In genomic region chr10:102123223-102123622, GRCh38 we compare ENCODE assay signal across 23 cellular contexts. TPM values are rescaled to one million over a fixed set of nuclear protein-coding genes. Genes with fewer than 3 reads are reported as not detected.
DNase-seq lines count a peak whose midpoint lies in the region; ATAC-seq and TF ChIP-seq lines count a peak whose summit lies in the region.
"Had no signal": no experiment of that assay in that cellular context is flagged by ENCODE, and none has a peak within 500 bp of the region (broad histone marks: within the 10 kb centered on the region; RNA-seq: fewer than 3 reads in every experiment).

No MANE protein-coding gene starts in this region.

- 93 to 100% methylated on average over 3 of the region's 3 CpGs for WGBS in endodermal cell (ENCODE audit: insufficient coverage in 1 of 2, insufficient read length in 1 of 2), 2 experiments
- WGBS in urinary bladder: 92% methylated on average over 3 of the region's 3 CpGs

- no peak for ATAC-seq in GM23338
- no peak for ATAC-seq in naive thymus-derived CD4-positive, alpha-beta T cell
- ATAC-seq: activated CD8-positive, alpha-beta T cell treated with anti-CD3 and anti-CD28 coated beads for 36 hours; Panc1; stimulated activated effector memory CD8-positive, alpha-beta T cell treated with anti-CD3 and anti-CD28 coated beads, Interleukin-12 subunit alpha, Interleukin-12 subunit beta, amount 100 ng/mL, for 72 hours had no signal

- H3K36me3 Mint-ChIP-seq in GM23338 (ENCODE audit: low read depth) (0 out of 3 replicates have a peak, but pooled peaks cover 4% of the 10 kb centered on the region), endodermal cell (ENCODE audit: low read depth) (no peaks in the 10 kb centered on the region)
- H3K36me3 Mint-ChIP-seq in naive thymus-derived CD4-positive, alpha-beta T cell: peaks cover 0 to 2% (median 0%) of the 10 kb centered on the region in 5 donors

- H3K27me3 ChIP-seq in GM23338 (ENCODE audit: insufficient read depth): no peaks in the 10 kb centered on the region
- H3K27me3 ChIP-seq in endodermal cell (ENCODE audit: control insufficient read depth, insufficient read depth, low read length, poor library complexity, severe bottlenecking): no peaks in the 10 kb centered on the region
- H3K27me3 ChIP-seq in naive thymus-derived CD4-positive, alpha-beta T cell (ENCODE audit: control insufficient read depth in 2 of 2, insufficient read depth in 2 of 2, low read length in 2 of 2): no peaks in the 10 kb centered on the region
- H3K27me3 ChIP-seq: adrenal gland, ovary, suprapubic skin had no signal

- peaks cover 16% of the 10 kb centered on the region for H3K79me2 ChIP-seq in GM23338 (replicated peaks; ENCODE audit: insufficient read depth)

- no peaks in the 10 kb centered on the region for H3K9me3 ChIP-seq in endodermal cell (ENCODE audit: control insufficient read depth, low read length)
- no peaks in the 10 kb centered on the region for H3K9me3 ChIP-seq in naive thymus-derived CD4-positive, alpha-beta T cell (ENCODE audit: control insufficient read depth in 2 of 3, low read length in 3 of 3)
- H3K9me3 ChIP-seq: adrenal gland, ovary, suprapubic skin had no signal

- no peak for TF ChIP-seq CTCF in GM23338 (conservative IDR thresholded peaks at IDR 0.05; ENCODE audit: low read depth in 2 of 2)
- TF ChIP-seq CTCF in endodermal cell (conservative IDR thresholded peaks at IDR 0.05): no peak

- intact Hi-C loops in naive thymus-derived CD4-positive, alpha-beta T cell (cut with micrococcal nuclease): no loop called here

- H3K4me1 ChIP-seq in GM23338 (ENCODE audit: insufficient read depth) (peaks cover 25% of the 10 kb centered on the region), endodermal cell (ENCODE audit: control insufficient read depth, insufficient read depth, low read length) (peaks cover 13% of the 10 kb centered on the region), urinary bladder (ENCODE audit: insufficient read depth) (no peaks in the 10 kb centered on the region)
- H3K4me1 ChIP-seq in naive thymus-derived CD4-positive, alpha-beta T cell (ENCODE audit: control insufficient read depth in 2 of 2, insufficient read depth in 2 of 2, low read length in 2 of 2): peaks cover 15 to 17% of the 10 kb centered on the region in 2 donors

- H3K9ac ChIP-seq in endodermal cell (ENCODE audit: extremely low read depth, low read length, poor library complexity, severe bottlenecking): no peak overlapping the region

- H3K4me2 ChIP-seq in GM23338: peak overlapping the region; percentile 80

- H3K27ac Mint-ChIP-seq in GM23338: peak overlapping the region; percentile 99
- H3K27ac Mint-ChIP-seq in endodermal cell: peak overlapping the region; percentile 97
- H3K27ac Mint-ChIP-seq in naive thymus-derived CD4-positive, alpha-beta T cell: peak overlapping the region in 7 of 9 donors; percentile 2 to 97 (median 80)
- H3K27ac Mint-ChIP-seq: activated CD8-positive, alpha-beta T cell treated with anti-CD3 and anti-CD28 coated beads for 36 hours; stimulated activated effector memory CD8-positive, alpha-beta T cell treated with anti-CD3 and anti-CD28 coated beads, Interleukin-12 subunit alpha, Interleukin-12 subunit beta, amount 100 ng/mL, for 72 hours had no signal

- H4K20me1 ChIP-seq in GM23338 (replicated peaks; ENCODE audit: insufficient read depth): no peaks in the 10 kb centered on the region

- no peaks in the 10 kb centered on the region for H3K36me3 ChIP-seq in GM23338 (ENCODE audit: insufficient read depth)
- no peaks in the 10 kb centered on the region for H3K36me3 ChIP-seq in endodermal cell (ENCODE audit: control insufficient read depth, insufficient read depth, low read length)
- peaks cover 0 to 3% (median 0%) of the 10 kb centered on the region in 3 experiments for H3K36me3 ChIP-seq in naive thymus-derived CD4-positive, alpha-beta T cell (ENCODE audit: control insufficient read depth in 2 of 3, insufficient read depth in 3 of 3, low read length in 3 of 3)
- H3K36me3 ChIP-seq in urinary bladder (ENCODE audit: insufficient read depth): no peaks in the 10 kb centered on the region
- H3K36me3 ChIP-seq: adrenal gland, ovary, suprapubic skin had no signal

- POLR2A ChIA-PET in naive thymus-derived CD4-positive, alpha-beta T cell (lab: Charles Lee): interaction anchor here (0.6 to 1.9 kb wide), 4 partner anchors 9 to 1265 kb away, joined by 3 to 11 read pairs (median 4); partner anchors contain the start of genes NOLC1 and PPRC1

- H3K9me2 ChIP-seq in GM23338 (ENCODE audit: insufficient read depth): no peaks in the 10 kb centered on the region

- peaks cover 9% of the 10 kb centered on the region; the same call in 1 of the 2 replicates for H3F3A ChIP-seq in GM23338 (replicated peaks; ENCODE audit: low read depth)

- H3K27me3 Mint-ChIP-seq in GM23338 (ENCODE audit: insufficient read depth, low read depth, poor library complexity) (peaks cover 14% of the 10 kb centered on the region), endodermal cell (ENCODE audit: insufficient read depth) (no peaks in the 10 kb centered on the region)
- H3K27me3 Mint-ChIP-seq in naive thymus-derived CD4-positive, alpha-beta T cell: no peaks in the 10 kb centered on the region
- H3K27me3 Mint-ChIP-seq: activated CD8-positive, alpha-beta T cell treated with anti-CD3 and anti-CD28 coated beads for 36 hours had no signal

- CTCF ChIA-PET in naive thymus-derived CD4-positive, alpha-beta T cell (lab: Charles Lee): interaction anchor here (0.6 to 2.8 kb wide), 3 partner anchors 9 to 271 kb away, joined by 3 to 12 read pairs (median 3); partner anchors contain the start of gene PPRC1

- H3K27ac ChIP-seq in GM23338 (ENCODE audit: low read depth) (peak overlapping the region; percentile 100), endodermal cell (ENCODE audit: low read depth, low read length) (no peak overlapping the region), urinary bladder (ENCODE audit: low read depth) (peak overlapping the region; percentile 12)
- H3K27ac ChIP-seq in naive thymus-derived CD4-positive, alpha-beta T cell (ENCODE audit: low read depth, low read length): peak overlapping the region; percentile 24
- H3K27ac ChIP-seq: adrenal gland, suprapubic skin had no signal

- H3K4me3 Mint-ChIP-seq in GM23338 (no peak overlapping the region; the same call in 2 of the 3 replicates), endodermal cell (no peak overlapping the region)
- H3K4me3 Mint-ChIP-seq in naive thymus-derived CD4-positive, alpha-beta T cell: peak overlapping the region in 1 of 10 donors; percentile 43
- H3K4me3 Mint-ChIP-seq: activated CD8-positive, alpha-beta T cell treated with anti-CD3 and anti-CD28 coated beads for 36 hours; stimulated activated effector memory CD8-positive, alpha-beta T cell treated with anti-CD3 and anti-CD28 coated beads, Interleukin-12 subunit alpha, Interleukin-12 subunit beta, amount 100 ng/mL, for 72 hours had no signal

- no peak for DNase-seq in GM23338 (ENCODE audit: low spot score)
- no peak for DNase-seq in endodermal cell
- no peak for DNase-seq in naive thymus-derived CD4-positive, alpha-beta T cell
- DNase-seq in LoVo (ENCODE audit: low spot score): no peak
- no peak for DNase-seq in NCI-H748 (lab: John Stamatoyannopoulos, UW; ENCODE audit: unreplicated experiment)
- no peak for DNase-seq in NCI-H128 (lab: John Stamatoyannopoulos, UW; ENCODE audit: unreplicated experiment)
- DNase-seq: activated CD4-positive, CD25-positive, alpha-beta regulatory T cell treated with anti-CD3 and anti-CD28 coated beads, Interleukin-2, amount 50 U/mL, for 72 hours; activated CD8-positive, alpha-beta T cell treated with anti-CD3 and anti-CD28 coated beads for 36 hours; activated effector memory CD4-positive, alpha-beta T cell treated with anti-CD3 and anti-CD28 coated beads, Interleukin-2, amount 50 U/mL, for 16 hours; adrenal gland; cortex of kidney; DMS153; Kasumi-1; kidney glomerular epithelial cell; NCI-H1694; NCI-H2171 treated with DMSO at 0.1 percent for 48 hours; NCI-H526; ovary; SIG-M5 had no signal

- H3K4me3 ChIP-seq in GM23338 (peak overlapping the region; percentile 95; the same call in 1 of the 2 replicates), endodermal cell (ENCODE audit: low read length) (no peak overlapping the region), urinary bladder (ENCODE audit: low read depth, low read length) (no peak overlapping the region)
- no peak overlapping the region for H3K4me3 ChIP-seq in naive thymus-derived CD4-positive, alpha-beta T cell (ENCODE audit: low read length)
- H3K4me3 ChIP-seq: adrenal gland, ovary, suprapubic skin had no signal

- H3K4me1 Mint-ChIP-seq in GM23338: peaks cover 31% of the 10 kb centered on the region
- H3K4me1 Mint-ChIP-seq in endodermal cell: peaks cover 32% of the 10 kb centered on the region
- H3K4me1 Mint-ChIP-seq in naive thymus-derived CD4-positive, alpha-beta T cell: peaks cover 8 to 36% (median 30%) of the 10 kb centered on the region in 7 donors

- no peak overlapping the region for H2AFZ ChIP-seq in GM23338

- H3K9me3 Mint-ChIP-seq in GM23338 (no peaks in the 10 kb centered on the region), endodermal cell (no peaks in the 10 kb centered on the region)
- H3K9me3 Mint-ChIP-seq in naive thymus-derived CD4-positive, alpha-beta T cell: no peaks in the 10 kb centered on the region
- H3K9me3 Mint-ChIP-seq: activated CD8-positive, alpha-beta T cell treated with anti-CD3 and anti-CD28 coated beads for 36 hours; stimulated activated effector memory CD8-positive, alpha-beta T cell treated with anti-CD3 and anti-CD28 coated beads, Interleukin-12 subunit alpha, Interleukin-12 subunit beta, amount 100 ng/mL, for 72 hours had no signal

RNA-seq across cellular contexts. Expression of gene LDB1, which starts 3.1 kb away (rescaled TPM):
- 52.9 and 69.3 TPM in 2 replicates for total RNA-seq in GM23338 (2014; rRNA removed; shearing (Covaris generic))
- polyA plus RNA-seq in GM23338 (2016; fragmentation: Nextera tagmentation; extraction: Ambion mirVana) (16.3 and 19.4 TPM in 2 replicates), urinary bladder (65.3 TPM)
- total RNA-seq in endodermal cell (10 to 100 TPM; 72.0 to 82.6 TPM), urinary bladder (51.8 TPM)
- 112 TPM for polyA plus RNA-seq in endodermal cell (2013, experiment 1 of 2)
- polyA plus RNA-seq in endodermal cell (2013, experiment 2 of 2): 104 TPM
- total RNA-seq in naive thymus-derived CD4-positive, alpha-beta T cell: 100 to 1,000 TPM; 101 to 152 (median 115) TPM
- polyA plus RNA-seq in naive thymus-derived CD4-positive, alpha-beta T cell: 10 to 100 TPM; 26.2 to 45.8 TPM

RNA-seq across cellular contexts. Expression of gene PPRC1, which starts 9.6 kb away (rescaled TPM):
- total RNA-seq in GM23338 (2014; rRNA removed; shearing (Covaris generic)): 67.5 and 70.1 TPM in 2 replicates
- polyA plus RNA-seq in GM23338 (2016; fragmentation: Nextera tagmentation; extraction: Ambion mirVana) (41.1 and 43.2 TPM in 2 replicates), urinary bladder (20.7 TPM)
- total RNA-seq in endodermal cell (10 to 100 TPM; 44.5 to 44.7 TPM), urinary bladder (12.1 TPM)
- 31.0 TPM for polyA plus RNA-seq in endodermal cell (2013, experiment 1 of 2)
- 26.7 TPM for polyA plus RNA-seq in endodermal cell (2013, experiment 2 of 2)
- 10 to 100 TPM; 33.7 to 56.5 (median 40.6) TPM for total RNA-seq in naive thymus-derived CD4-positive, alpha-beta T cell
- polyA plus RNA-seq in naive thymus-derived CD4-positive, alpha-beta T cell: 10 to 100 TPM in 1 of 2 donors, 1 to 10 TPM in 1; 9.7 to 31.0 TPM

RNA-seq across cellular contexts. Expression of gene NOLC1, which starts 29.0 kb away (rescaled TPM):
- total RNA-seq in GM23338 (2014; rRNA removed; shearing (Covaris generic)): 145 and 178 TPM in 2 replicates
- polyA plus RNA-seq in GM23338 (2016; fragmentation: Nextera tagmentation; extraction: Ambion mirVana) (118 and 126 TPM in 2 replicates), urinary bladder (43.1 TPM)
- total RNA-seq in endodermal cell (10 to 100 TPM; 92.0 to 93.5 TPM), urinary bladder (23.6 TPM)
- 79.8 TPM for polyA plus RNA-seq in endodermal cell (2013, experiment 1 of 2)
- 75.4 TPM for polyA plus RNA-seq in endodermal cell (2013, experiment 2 of 2)
- 10 to 100 TPM; 45.1 to 98.5 (median 58.8) TPM for total RNA-seq in naive thymus-derived CD4-positive, alpha-beta T cell
- polyA plus RNA-seq in naive thymus-derived CD4-positive, alpha-beta T cell: 10 to 100 TPM; 54.5 to 91.6 TPM

RNA-seq across cellular contexts. Expression of gene HPS6, which starts 58.1 kb away (rescaled TPM):
- 20.3 and 28.7 TPM in 2 replicates for total RNA-seq in GM23338 (2014; rRNA removed; shearing (Covaris generic))
- 4.2 and 4.3 TPM in 2 replicates for polyA plus RNA-seq in GM23338 (2016; fragmentation: Nextera tagmentation; extraction: Ambion mirVana)
- 10 to 100 TPM; 19.6 to 20.8 TPM for total RNA-seq in endodermal cell
- polyA plus RNA-seq in endodermal cell (2013, experiment 1 of 2): 8.4 TPM
- 8.9 TPM for polyA plus RNA-seq in endodermal cell (2013, experiment 2 of 2)
- 10 to 100 TPM; 12.1 to 24.2 (median 20.9) TPM for total RNA-seq in naive thymus-derived CD4-positive, alpha-beta T cell
- 10 to 100 TPM; 13.8 to 29.9 TPM for polyA plus RNA-seq in naive thymus-derived CD4-positive, alpha-beta T cell
- 11.1 TPM for total RNA-seq in urinary bladder
- polyA plus RNA-seq in urinary bladder: 18.7 TPM
